ENCODE assay signal across 19 cellular contexts in the genomic region with DNA sequence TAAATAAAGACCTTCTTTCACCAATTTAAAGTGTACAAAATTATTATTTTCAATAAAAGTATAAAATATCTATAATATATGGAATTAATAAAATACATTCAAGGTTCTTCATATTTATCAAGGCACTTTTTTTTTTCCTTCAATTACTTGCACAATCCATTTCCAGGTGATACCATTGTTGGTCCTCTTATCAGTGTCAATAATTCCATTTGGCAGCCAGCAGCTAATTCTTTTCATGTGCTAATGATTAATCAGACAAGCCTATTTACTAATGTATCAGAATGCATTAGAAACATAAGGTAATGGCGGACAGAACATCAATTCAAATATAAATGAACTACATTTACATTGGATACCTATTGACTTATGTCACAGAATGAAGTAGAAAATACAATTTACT.
"Had no signal": no experiment of that assay in that cellular context is flagged by ENCODE, and none has a peak within 500 bp of the region (broad histone marks: within the 10 kb centered on the region; RNA-seq: fewer than 3 reads in every experiment).

No MANE protein-coding gene starts in this region.

- H3K9me3 ChIP-seq: SK-N-SH had no signal

- DNase-seq: Kasumi-1, MM.1S, NCI-H1092 treated with DMSO at 0.1 percent for 48 hours, NCI-H1436, NCI-H1694 treated with DMSO at 0.1 percent for 48 hours, NCI-H1930, NCI-H2081, NCI-H2107, NCI-H2227 treated with DMSO at 0.1 percent for 48 hours, NCI-H524 treated with DMSO at 0.1 percent for 48 hours, NCI-H69, NCI-H774, Right ventricle myocardium superior, RPMI8226, SK-N-SH, SW 1271 had no signal

- H3K9ac ChIP-seq: KMS-11, SK-N-SH had no signal

- H3K4me2 ChIP-seq: KMS-11, SK-N-SH had no signal

- H3K27ac ChIP-seq: KMS-11 had no signal

- FAIRE-seq: K562, RCC 7860 had no signal

- H3K4me3 ChIP-seq: K562 had no signal

- ATAC-seq: K562 had no signal
